28 cellular contexts compared by ENCODE assay signal in genomic region chrX:38679695-38680094, GRCh38.
"Had no signal": no experiment of that assay in that cellular context is flagged by ENCODE, and none has a peak within 500 bp of the region (broad histone marks: within the 10 kb centered on the region; RNA-seq: fewer than 3 reads in every experiment).

No MANE protein-coding gene starts in this region.

- H3K4me3 ChIP-seq: neural progenitor cell, ovary, psoas muscle, right lobe of liver, sigmoid colon, stomach, thoracic aorta, thyroid gland, tibial nerve, upper lobe of left lung, vagina had no signal

- H3K4me1 ChIP-seq: neural progenitor cell, psoas muscle, right lobe of liver, sigmoid colon, stomach, thyroid gland, tibial nerve, upper lobe of left lung, vagina had no signal

- H3K27me3 Mint-ChIP-seq: progenitor cell of endocrine pancreas had no signal

- H3K4me3 Mint-ChIP-seq: nephron; neural progenitor cell; stimulated activated effector memory CD8-positive, alpha-beta T cell treated with anti-CD3 and anti-CD28 coated beads, Interleukin-12 subunit alpha, Interleukin-12 subunit beta, amount 100 ng/mL, for 72 hours; stimulated activated naive B cell treated with anti-CD40 and anti-IgM and Interleukin-4, amounts not matched to agents 10 μg/mL and 1 μg/mL and 100 μg/mL, for 72 hours; stimulated activated naive CD8-positive, alpha-beta T cell treated with anti-CD3 and anti-CD28 coated beads, Interleukin-15, Interleukin-2, amounts not matched to agents 100 ng/mL and 50 ng/mL, for 24 hours had no signal

- FAIRE-seq: small intestine, urothelium cell line had no signal

- H3K27me3 ChIP-seq: neural progenitor cell, ovary, right lobe of liver, sigmoid colon, thyroid gland, upper lobe of left lung had no signal

- H3K27ac ChIP-seq: neural progenitor cell, ovary, parathyroid adenoma, psoas muscle, right lobe of liver, sigmoid colon, stomach, thoracic aorta, thyroid gland, tibial nerve, upper lobe of left lung, vagina had no signal

- H3K9me3 Mint-ChIP-seq: nephron; neural progenitor cell; stimulated activated effector memory CD8-positive, alpha-beta T cell treated with anti-CD3 and anti-CD28 coated beads, Interleukin-12 subunit alpha, Interleukin-12 subunit beta, amount 100 ng/mL, for 72 hours; stimulated activated naive B cell treated with anti-CD40 and anti-IgM and Interleukin-4, amounts not matched to agents 10 μg/mL and 1 μg/mL and 100 μg/mL, for 72 hours; stimulated activated naive CD8-positive, alpha-beta T cell treated with anti-CD3 and anti-CD28 coated beads, Interleukin-15, Interleukin-2, amounts not matched to agents 100 ng/mL and 50 ng/mL, for 24 hours had no signal

- H3K36me3 ChIP-seq: neural progenitor cell, ovary, right lobe of liver, sigmoid colon, thoracic aorta, thyroid gland, tibial nerve, upper lobe of left lung, vagina had no signal

- H3K4me1 Mint-ChIP-seq: neural progenitor cell; stimulated activated effector memory CD8-positive, alpha-beta T cell treated with anti-CD3 and anti-CD28 coated beads, Interleukin-12 subunit alpha, Interleukin-12 subunit beta, amount 100 ng/mL, for 72 hours; stimulated activated naive B cell treated with anti-CD40 and anti-IgM and Interleukin-4, amounts not matched to agents 10 μg/mL and 1 μg/mL and 100 μg/mL, for 72 hours had no signal

- ATAC-seq: psoas muscle; right cardiac atrium; right lobe of liver; stimulated activated effector memory CD8-positive, alpha-beta T cell treated with anti-CD3 and anti-CD28 coated beads, Interleukin-12 subunit alpha, Interleukin-12 subunit beta, amount 100 ng/mL, for 72 hours; stimulated activated naive B cell treated with anti-CD40 and anti-IgM and Interleukin-4, amounts not matched to agents 10 μg/mL and 1 μg/mL and 100 μg/mL, for 72 hours had no signal

- H3K27ac Mint-ChIP-seq: neural progenitor cell; progenitor cell of endocrine pancreas; stimulated activated effector memory CD8-positive, alpha-beta T cell treated with anti-CD3 and anti-CD28 coated beads, Interleukin-12 subunit alpha, Interleukin-12 subunit beta, amount 100 ng/mL, for 72 hours; stimulated activated naive B cell treated with anti-CD40 and anti-IgM and Interleukin-4, amounts not matched to agents 10 μg/mL and 1 μg/mL and 100 μg/mL, for 72 hours; stimulated activated naive CD8-positive, alpha-beta T cell treated with anti-CD3 and anti-CD28 coated beads, Interleukin-15, Interleukin-2, amounts not matched to agents 100 ng/mL and 50 ng/mL, for 24 hours had no signal

- H3K36me3 Mint-ChIP-seq: neural progenitor cell; stimulated activated effector memory CD8-positive, alpha-beta T cell treated with anti-CD3 and anti-CD28 coated beads, Interleukin-12 subunit alpha, Interleukin-12 subunit beta, amount 100 ng/mL, for 72 hours; stimulated activated naive B cell treated with anti-CD40 and anti-IgM and Interleukin-4, amounts not matched to agents 10 μg/mL and 1 μg/mL and 100 μg/mL, for 72 hours had no signal

- DNase-seq: occipital lobe; ovary; posterior cingulate gyrus; psoas muscle; right cardiac atrium; right lobe of liver; sigmoid colon; small intestine; stimulated activated CD4-positive, alpha-beta T cell treated with anti-CD3 and anti-CD28 coated beads, Interleukin-15, amount 100 ng/mL, for 24 hours; stimulated activated CD4-positive, alpha-beta T cell treated with anti-CD3 and anti-CD28 coated beads, Interleukin-2, amount 100 ng/mL, for 24 hours; stimulated activated CD4-positive, alpha-beta T cell treated with anti-CD3 and anti-CD28 coated beads, Interleukin-2, amount 100 ng/mL, for 48 hours; stimulated activated CD4-positive, alpha-beta T cell treated with anti-CD3 and anti-CD28 coated beads, Interleukin-4, amount 100 ng/mL, for 24 hours; stimulated activated naive B cell treated with anti-CD40 and anti-IgM and Interleukin-4, amounts not matched to agents 10 μg/mL and 1 μg/mL and 100 μg/mL, for 72 hours; stimulated activated naive CD4-positive, alpha-beta T cell treated with Interleukin-2 at 50 U/mL for 16 hours; stomach; thyroid gland; trophoblast cell; upper lobe of left lung had no signal

- H3K9me3 ChIP-seq: psoas muscle, right lobe of liver, sigmoid colon, stomach, thoracic aorta, thyroid gland, tibial nerve, upper lobe of left lung, vagina had no signal
